Comparison of ENCODE assay signal across 8 cellular contexts in genomic region chr19:14248578-14249011, GRCh38. TPM values are rescaled to one million over a fixed set of nuclear protein-coding genes. Genes with fewer than 3 reads are reported as not detected.
A peak's percentile ranks its signal among the peaks of the same experiment; 100 is the strongest.
DNase-seq lines count a peak whose midpoint lies in the region; ATAC-seq, FAIRE-seq and TF ChIP-seq lines count a peak whose summit lies in the region.

No MANE protein-coding gene starts in this region.

- H3K27me3 ChIP-seq in DOHH2 (ENCODE audit: control insufficient read depth, low read length) (no peaks in the 10 kb centered on the region), gastroesophageal sphincter (no peaks in the 10 kb centered on the region), osteoblast (ENCODE audit: insufficient read depth, low read length) (no peaks in the 10 kb centered on the region), upper lobe of left lung (peaks cover 0 to 16% (median 6%) of the 10 kb centered on the region in 4 donors)

- no peaks in the 10 kb centered on the region for H3F3A ChIP-seq in DOHH2 (ENCODE audit: control insufficient read depth, insufficient read depth)

- TF ChIP-seq CTCF in DOHH2 (IDR thresholded peaks at IDR 0.05; ENCODE audit: low read depth, low read length, poor library complexity, severe bottlenecking): no peak
- no peak for TF ChIP-seq CTCF in gastroesophageal sphincter (IDR thresholded peaks at IDR 0.05)
- no peak for TF ChIP-seq CTCF in osteoblast (IDR thresholded peaks at IDR 0.05; ENCODE audit: extremely low read depth, low read depth, low read length)
- no peak for TF ChIP-seq CTCF in upper lobe of left lung (IDR thresholded peaks at IDR 0.05)

- no peaks in the 10 kb centered on the region for H3K9me2 ChIP-seq in DOHH2 (replicated peaks; ENCODE audit: control insufficient read depth, low read length)

- H3K79me2 ChIP-seq in DOHH2 (ENCODE audit: control insufficient read depth, low read length) (no peaks in the 10 kb centered on the region), osteoblast (ENCODE audit: insufficient read depth, low read length) (no peaks in the 10 kb centered on the region)

- peak overlapping the region; percentile 41 for H2AFZ ChIP-seq in osteoblast (ENCODE audit: low read length)

- TF ChIP-seq EP300 in gastroesophageal sphincter (IDR thresholded peaks at IDR 0.05) (no peak), upper lobe of left lung (IDR thresholded peaks at IDR 0.05) (no peak)

- H4K20me1 ChIP-seq in DOHH2 (ENCODE audit: control insufficient read depth, insufficient read depth, low read depth, low read length) (no peaks in the 10 kb centered on the region), osteoblast (ENCODE audit: insufficient read depth, low read length) (no peaks in the 10 kb centered on the region)

- H3K4me2 ChIP-seq in DOHH2 (ENCODE audit: low read length) (peak overlapping the region; percentile 79), osteoblast (ENCODE audit: insufficient read depth, low read length) (peak overlapping the region; percentile 73)

- H3K4me3 ChIP-seq in DOHH2 (ENCODE audit: low read length): peak overlapping the region; percentile 71
- peak overlapping the region; percentile 45 to 68 for H3K4me3 ChIP-seq in gastroesophageal sphincter
- H3K4me3 ChIP-seq in osteoblast (ENCODE audit: insufficient read depth, low read length): peak overlapping the region; percentile 64
- H3K4me3 ChIP-seq in upper lobe of left lung: peak overlapping the region; percentile 29 to 55 (median 49)

- H3K9me3 ChIP-seq in DOHH2 (ENCODE audit: control insufficient read depth, insufficient read depth, low read length) (no peaks in the 10 kb centered on the region), gastroesophageal sphincter (no peaks in the 10 kb centered on the region), osteoblast (ENCODE audit: low read depth, low read length) (no peaks in the 10 kb centered on the region), upper lobe of left lung (no peaks in the 10 kb centered on the region)

- DNase-seq in NCI-H2227 (lab: John Stamatoyannopoulos, UW; ENCODE audit: unreplicated experiment) (peak; percentile 83), activated T-helper 1 cell treated with Interleukin-2 at 50 U/mL for 16 hours (ENCODE audit: low read depth) (peak; percentile 7), osteoblast (ENCODE audit: insufficient read length, low spot score, missing footprints) (peak; percentile 68), upper lobe of left lung (peak in 1 of 2 donors; percentile 77), HuH-7 (ENCODE audit: low spot score) (no peak), H54 (ENCODE audit: insufficient read length, low spot score) (no peak)

- ATAC-seq in gastroesophageal sphincter: peak; percentile 63
- peak in 1 of 2 donors; percentile 38 for ATAC-seq in upper lobe of left lung (ENCODE audit: low FRiP score in 2 of 2)

- H3K4me1 ChIP-seq in DOHH2 (ENCODE audit: control insufficient read depth, low read length) (peaks cover 35% of the 10 kb centered on the region), gastroesophageal sphincter (peaks cover 0 to 25% (median 0%) of the 10 kb centered on the region in 3 donors), osteoblast (ENCODE audit: insufficient read depth, low read length) (no peaks in the 10 kb centered on the region), upper lobe of left lung (peaks cover 14 to 22% (median 16%) of the 10 kb centered on the region in 4 donors)

- TF ChIP-seq POLR2A in gastroesophageal sphincter (IDR thresholded peaks at IDR 0.05) (no peak), upper lobe of left lung (IDR thresholded peaks at IDR 0.05) (no peak), H54 (IDR thresholded peaks at IDR 0.05; ENCODE audit: low read depth, low read length) (no peak)

- no peak for FAIRE-seq in H54 (lab: Jason Lieb, UNC)

- no peaks in the 10 kb centered on the region for H3K36me3 ChIP-seq in DOHH2 (ENCODE audit: control insufficient read depth, low read length)
- no peaks in the 10 kb centered on the region for H3K36me3 ChIP-seq in gastroesophageal sphincter
- H3K36me3 ChIP-seq in osteoblast (ENCODE audit: insufficient read depth, low read length): no peaks in the 10 kb centered on the region
- no peaks in the 10 kb centered on the region for H3K36me3 ChIP-seq in upper lobe of left lung

- 0% methylated on average over 7 of the region's 20 CpGs; no CpG with 5 or more reads in 1 of the 2 donors for WGBS in gastroesophageal sphincter (ENCODE audit: low coverage in 1 of 2), 2 donors
- 0 to 3% methylated on average over 11 to 13 of the region's 20 CpGs for WGBS in upper lobe of left lung, 2 donors

- H3K27ac ChIP-seq in DOHH2 (ENCODE audit: low read depth, low read length): peak overlapping the region; percentile 63
- H3K27ac ChIP-seq in gastroesophageal sphincter: peak overlapping the region in 3 of 4 donors; percentile 32 to 81 (median 51)
- H3K27ac ChIP-seq in osteoblast (ENCODE audit: low read depth, low read length): no peak overlapping the region
- H3K27ac ChIP-seq in upper lobe of left lung: peak overlapping the region in 1 of 4 donors; percentile 56

RNA-seq across cellular contexts. Expression of gene ADGRL1, which starts 42.6 kb away (rescaled TPM):
- total RNA-seq in gastroesophageal sphincter (10 to 100 TPM; 13.3 to 47.9 (median 21.1) TPM), osteoblast (2.5 and 2.9 TPM in 2 replicates), upper lobe of left lung (10 to 100 TPM; 23.5 to 33.2 (median 27.4) TPM)

Comparison
In these comparisons a context has a peak if more than half of its experiments do, and no peak if none do; other contexts are left out.
1. DNase-seq: peak in NCI-H2227 (single experiment), activated T-helper 1 cell treated with Interleukin-2 at 50 U/mL for 16 hours (single experiment) and osteoblast (single experiment); none in HuH-7 (single experiment) and H54 (single experiment).
2. Peak in every context shown above with its lines, with median percentiles within 50 percentile points of each other: H3K4me3 ChIP-seq.